Comparison of ENCODE assay signal across 8 cellular contexts in genomic region chr18:69400976-69401474, GRCh38. TPM values are rescaled to one million over a fixed set of nuclear protein-coding genes. Genes with fewer than 3 reads are reported as not detected.
DNase-seq lines count a peak whose midpoint lies in the region; ATAC-seq and TF ChIP-seq lines count a peak whose summit lies in the region.

No MANE protein-coding gene starts in this region.

- H3K9me3 Mint-ChIP-seq in CD8-positive, alpha-beta T cell = no peaks in the 10 kb centered on the region

- H3K4me3 ChIP-seq in right atrium auricular region = peak overlapping the region; percentile 54 to 67
- peak overlapping the region; percentile 54 for H3K4me3 ChIP-seq in skeletal muscle cell (ENCODE audit: low read depth, low read length)
- no peak overlapping the region for H3K4me3 ChIP-seq in CD8-positive, alpha-beta T cell (ENCODE audit: low read depth, low read length)

- peak; percentile 36 for DNase-seq in NCI-H2196 (lab: John Stamatoyannopoulos, UW; ENCODE audit: unreplicated experiment)
- DNase-seq in NCI-H2196 treated with DMSO at 0.1 percent for 48 hours (lab: John Stamatoyannopoulos, UW; ENCODE audit: unreplicated experiment) = no peak
- peak; percentile 22 to 28 for DNase-seq in activated T-cell treated with anti-CD3 and anti-CD28 coated beads, Interleukin-2, amount 50 U/mL, for 48 hours
- DNase-seq in right atrium auricular region (ENCODE audit: low spot score) = no peak
- no peak for DNase-seq in skeletal muscle cell (ENCODE audit: low read depth)
- no peak for DNase-seq in CD8-positive, alpha-beta T cell
- no peak for DNase-seq in GM19238 (ENCODE audit: insufficient read length, low spot score)

- H3K27me3 ChIP-seq in right atrium auricular region = no peaks in the 10 kb centered on the region
- no peaks in the 10 kb centered on the region for H3K27me3 ChIP-seq in CD8-positive, alpha-beta T cell (ENCODE audit: insufficient read depth, low read length)

- H3K4me1 ChIP-seq in right atrium auricular region = peaks cover 0 to 6% of the 10 kb centered on the region in 2 donors
- H3K4me1 ChIP-seq in CD8-positive, alpha-beta T cell (ENCODE audit: insufficient read depth, low read length) = peaks cover 5% of the 10 kb centered on the region

- H3K4me1 Mint-ChIP-seq in CD8-positive, alpha-beta T cell (ENCODE audit: low read depth) = peaks cover 13% of the 10 kb centered on the region

- no peak for TF ChIP-seq CTCF in right atrium auricular region (IDR thresholded peaks at IDR 0.05)
- no peak for TF ChIP-seq CTCF in CD8-positive, alpha-beta T cell (IDR thresholded peaks at IDR 0.05)

- peaks cover 46% of the 10 kb centered on the region for H3K27me3 Mint-ChIP-seq in CD8-positive, alpha-beta T cell (ENCODE audit: low read depth)

- H3K36me3 Mint-ChIP-seq in CD8-positive, alpha-beta T cell = no peaks in the 10 kb centered on the region

- ATAC-seq in CD8-positive, alpha-beta T cell = no peak
- no peak for ATAC-seq in HG03135 (IDR thresholded peaks at IDR 0.05; ENCODE audit: unreplicated experiment)

- peak overlapping the region; percentile 60 to 78 for H3K27ac ChIP-seq in right atrium auricular region
- H3K27ac ChIP-seq in CD8-positive, alpha-beta T cell (ENCODE audit: low read depth, low read length) = no peak overlapping the region

- POLR2A ChIA-PET in CD8-positive, alpha-beta T cell (lab: Charles Lee) = no interaction called here

- H3K36me3 ChIP-seq in right atrium auricular region = no peaks in the 10 kb centered on the region
- no peaks in the 10 kb centered on the region for H3K36me3 ChIP-seq in CD8-positive, alpha-beta T cell (ENCODE audit: insufficient read depth, low read length)

- no peak overlapping the region for H3K27ac Mint-ChIP-seq in CD8-positive, alpha-beta T cell

- CTCF ChIA-PET in CD8-positive, alpha-beta T cell (lab: Charles Lee) = no interaction called here

- intact Hi-C loops in CD8-positive, alpha-beta T cell (cut with DNase I, micrococcal nuclease) = no loop called here

- H3K9me3 ChIP-seq in right atrium auricular region = peaks cover 0 to 4% of the 10 kb centered on the region in 2 donors
- H3K9me3 ChIP-seq in CD8-positive, alpha-beta T cell (ENCODE audit: low read length) = no peaks in the 10 kb centered on the region

- no peak overlapping the region for H3K4me3 Mint-ChIP-seq in CD8-positive, alpha-beta T cell

RNA-seq across cellular contexts. Expression of gene DOK6, which starts 0.3 kb away (rescaled TPM):
- 1 to 10 TPM; 2.0 to 5.7 TPM for total RNA-seq in right atrium auricular region
- total RNA-seq in CD8-positive, alpha-beta T cell = not detected

Comparison
In these comparisons a context has a peak if more than half of its experiments do, and no peak if none do; other contexts are left out.
1. DNase-seq: peak in NCI-H2196 (single experiment) and activated T-cell treated with anti-CD3 and anti-CD28 coated beads, Interleukin-2, amount 50 U/mL, for 48 hours (2 of 2); none in NCI-H2196 treated with DMSO at 0.1 percent for 48 hours (single experiment), right atrium auricular region (single experiment), skeletal muscle cell (single experiment), CD8-positive, alpha-beta T cell (0 of 7) and GM19238 (single experiment).